In the genomic region with DNA sequence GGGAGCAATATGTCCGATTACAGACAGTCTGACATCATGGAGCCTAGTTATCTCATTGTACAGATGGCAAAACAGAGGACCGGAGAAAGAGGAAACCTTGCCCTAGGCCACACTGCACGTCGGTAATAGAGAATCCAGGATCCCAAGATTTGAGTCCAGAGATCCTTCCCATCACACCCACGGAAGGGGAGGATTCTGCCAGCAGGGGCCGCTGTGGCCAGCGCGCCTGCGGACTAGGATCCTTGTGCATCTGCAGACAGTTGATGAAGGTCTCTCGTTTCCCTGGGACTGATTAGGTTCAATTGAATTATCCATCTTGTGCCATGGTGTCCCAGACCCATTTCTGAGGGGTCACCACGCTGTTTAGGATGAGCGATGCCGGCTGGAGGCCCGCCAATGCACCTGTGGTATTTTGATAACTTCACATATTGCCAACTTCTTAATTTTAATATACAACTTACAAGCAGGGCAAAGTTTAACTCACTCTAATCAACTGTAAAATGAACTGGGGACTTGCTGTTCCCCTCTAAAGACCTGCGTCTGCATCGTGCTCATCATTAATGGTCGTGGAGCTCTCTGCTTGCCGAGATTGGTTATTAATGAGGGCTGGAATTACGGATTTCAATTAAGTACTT, we compare ENCODE assay signal across 8 cellular contexts.
DNase-seq lines count a peak whose midpoint lies in the region; ATAC-seq and TF ChIP-seq lines count a peak whose summit lies in the region.

No MANE protein-coding gene starts in this region.

- no peak overlapping the region for H3K4me3 Mint-ChIP-seq in activated T-cell treated with anti-CD3 and anti-CD28 coated beads, Interleukin-2, amount 50 U/mL, for 24 hours

- no peak overlapping the region for H4K5ac ChIP-seq in mesendoderm (ENCODE audit: low read length)

- H3K27ac ChIP-seq in colonic mucosa (no peak overlapping the region), mesendoderm (ENCODE audit: low read depth, low read length) (no peak overlapping the region)

- no peak overlapping the region for H2BK5ac ChIP-seq in mesendoderm (ENCODE audit: low read length)

- H3K4me1 Mint-ChIP-seq in activated T-cell treated with anti-CD3 and anti-CD28 coated beads, Interleukin-2, amount 50 U/mL, for 24 hours (ENCODE audit: low read depth) = no peaks in the 10 kb centered on the region

- no peak overlapping the region for H2BK15ac ChIP-seq in mesendoderm (replicated peaks; ENCODE audit: low read depth)

- ATAC-seq in HG02885 (IDR thresholded peaks at IDR 0.05; ENCODE audit: poor library complexity, unreplicated experiment) = no peak

- no peak overlapping the region for H3K4me2 ChIP-seq in mesendoderm (ENCODE audit: low read length)

- no peak overlapping the region for H3K4me3 ChIP-seq in colonic mucosa
- no peak overlapping the region for H3K4me3 ChIP-seq in mesendoderm (ENCODE audit: low read length)

- no peaks in the 10 kb centered on the region for H3K9me3 ChIP-seq in colonic mucosa

- H3K36me3 ChIP-seq in colonic mucosa = no peaks in the 10 kb centered on the region
- H3K36me3 ChIP-seq in mesendoderm (ENCODE audit: control insufficient read depth, insufficient read depth, low read length) = no peaks in the 10 kb centered on the region

- H3K36me3 Mint-ChIP-seq in activated T-cell treated with anti-CD3 and anti-CD28 coated beads, Interleukin-2, amount 50 U/mL, for 24 hours (ENCODE audit: low read depth) = no peaks in the 10 kb centered on the region

- DNase-seq in NAMALWA (ENCODE audit: low spot score) = peak; percentile 29
- peak; percentile 37 for DNase-seq in colonic mucosa
- DNase-seq in mesendoderm = peak; percentile 77
- DNase-seq in NCI-H1092 (lab: John Stamatoyannopoulos, UW) = no peak
- DNase-seq in activated T-cell treated with anti-CD3 and anti-CD28 coated beads, Interleukin-2, amount 50 U/mL, for 24 hours = no peak
- DNase-seq in amniotic stem cell (lab: John Stamatoyannopoulos, UW) = no peak

- H4K8ac ChIP-seq in mesendoderm (ENCODE audit: low read depth, low read length) = no peak overlapping the region

- H3K27me3 ChIP-seq in colonic mucosa (no peaks in the 10 kb centered on the region), mesendoderm (ENCODE audit: insufficient read depth, low read length, poor library complexity) (no peaks in the 10 kb centered on the region)

- peak; percentile 88 for TF ChIP-seq CTCF in GM12872 (IDR thresholded peaks at IDR 0.05; ENCODE audit: insufficient read depth, low read depth, low read length)
- TF ChIP-seq CTCF in colonic mucosa (IDR thresholded peaks at IDR 0.05) = peak; percentile 62

- peaks cover 20% of the 10 kb centered on the region for H3K27me3 Mint-ChIP-seq in activated T-cell treated with anti-CD3 and anti-CD28 coated beads, Interleukin-2, amount 50 U/mL, for 24 hours

- H3K27ac Mint-ChIP-seq in activated T-cell treated with anti-CD3 and anti-CD28 coated beads, Interleukin-2, amount 50 U/mL, for 24 hours = no peak overlapping the region

- no peak overlapping the region for H3K23ac ChIP-seq in mesendoderm (ENCODE audit: low read length)

- intact Hi-C loops in colonic mucosa (cut with DNase I) = loop anchor here (5.0 kb wide), 2 partner anchors 385 to 515 kb away; no protein-coding TSS in a partner anchor

- H3K4me1 ChIP-seq in colonic mucosa (no peaks in the 10 kb centered on the region), mesendoderm (ENCODE audit: control insufficient read depth, low read depth, low read length) (no peaks in the 10 kb centered on the region)

- no peak overlapping the region for H2BK120ac ChIP-seq in mesendoderm (ENCODE audit: low read depth, low read length)

- no peak overlapping the region for H2AK5ac ChIP-seq in mesendoderm (ENCODE audit: low read length)

- no peaks in the 10 kb centered on the region for H3K79me1 ChIP-seq in mesendoderm (ENCODE audit: low read length)

- no peak overlapping the region for H3K4ac ChIP-seq in mesendoderm (ENCODE audit: low read depth, low read length)

- no peaks in the 10 kb centered on the region for H3K79me2 ChIP-seq in mesendoderm (ENCODE audit: control insufficient read depth, insufficient read depth, low read length)

- no CpG with 5 or more reads among the region's 19 CpGs for WGBS in mesendoderm (ENCODE audit: extremely low coverage, insufficient coverage, low lambda C conversion rate)

- H3K9ac ChIP-seq in colonic mucosa (ENCODE audit: low read depth in 2 of 2, low read length in 2 of 2) (no peak overlapping the region), mesendoderm (ENCODE audit: low read length) (no peak overlapping the region)

- no peaks in the 10 kb centered on the region for H3K9me3 Mint-ChIP-seq in activated T-cell treated with anti-CD3 and anti-CD28 coated beads, Interleukin-2, amount 50 U/mL, for 24 hours

- H3K56ac ChIP-seq in mesendoderm (ENCODE audit: low read length) = no peak overlapping the region

- no peak overlapping the region for H3K18ac ChIP-seq in mesendoderm (ENCODE audit: low read length)

Comparison
In these comparisons a context has a peak if more than half of its experiments do, and no peak if none do; other contexts are left out.
1. DNase-seq: peak in NAMALWA (single experiment), colonic mucosa (single experiment) and mesendoderm (single experiment); none in NCI-H1092 (single experiment), activated T-cell treated with anti-CD3 and anti-CD28 coated beads, Interleukin-2, amount 50 U/mL, for 24 hours (single experiment) and amniotic stem cell (single experiment).